In genomic region chr4:139959398-139959797, GRCh38 we compare ENCODE assay signal across 30 cellular contexts.
"Had no signal": no experiment of that assay in that cellular context is flagged by ENCODE, and none has a peak within 500 bp of the region (broad histone marks: within the 10 kb centered on the region; RNA-seq: fewer than 3 reads in every experiment).

No MANE protein-coding gene starts in this region.

- H3K4me3 Mint-ChIP-seq: activated CD4-positive, alpha-beta memory T cell treated with anti-CD3 and anti-CD28 coated beads for 36 hours; activated CD4-positive, alpha-beta T cell treated with anti-CD3 and anti-CD28 coated beads for 36 hours; activated CD4-positive, alpha-beta T cell treated with anti-CD3 and anti-CD28 coated beads, Interleukin-2, amount 10 ng/mL, durations not matched to agents 24 days and 14 days; activated CD8-positive, alpha-beta memory T cell treated with anti-CD3 and anti-CD28 coated beads, Interleukin-2, amount 10 ng/mL, durations not matched to agents 7 days and 5 days; activated CD8-positive, alpha-beta T cell treated with anti-CD3 and anti-CD28 coated beads, Interleukin-2, amount 10 ng/mL, durations not matched to agents 7 days and 5 days; activated naive CD8-positive, alpha-beta T cell; activated T-cell treated with anti-CD3 and anti-CD28 coated beads, Interleukin-2, amount 50 U/mL, for 24 hours; activated T-helper 17 cell treated with anti-CD3 and anti-CD28 coated beads, Interleukin-2, amount 50 U/mL, for 72 hours; central memory CD8-positive, alpha-beta T cell; dendritic cell treated with granulocyte-macrophage colony-stimulating factor and Interleukin-4, amounts not matched to agents 40 ng/mL and 50 ng/mL, for 4 days; endodermal cell; T-helper 17 cell; T-helper 2 cell treated with Interferon-gamma antibody and Interleukin-4, amounts not matched to agents 5 μg/mL and 100 μg/mL, for 36 hours had no signal

- H3K4me1 Mint-ChIP-seq: activated CD4-positive, alpha-beta T cell treated with anti-CD3 and anti-CD28 coated beads for 36 hours; activated CD4-positive, alpha-beta T cell treated with anti-CD3 and anti-CD28 coated beads, Interleukin-2, amount 10 ng/mL, durations not matched to agents 24 days and 14 days; activated CD8-positive, alpha-beta memory T cell treated with anti-CD3 and anti-CD28 coated beads, Interleukin-2, amount 10 ng/mL, durations not matched to agents 7 days and 5 days; activated T-helper 17 cell treated with anti-CD3 and anti-CD28 coated beads, Interleukin-2, amount 50 U/mL, for 72 hours; central memory CD8-positive, alpha-beta T cell; T-helper 17 cell had no signal

- ATAC-seq: activated CD4-positive, alpha-beta T cell treated with anti-CD3 and anti-CD28 coated beads for 36 hours; activated CD8-positive, alpha-beta memory T cell treated with anti-CD3 and anti-CD28 coated beads, Interleukin-2, amount 10 ng/mL, durations not matched to agents 7 days and 5 days; activated CD8-positive, alpha-beta T cell treated with anti-CD3 and anti-CD28 coated beads, Interleukin-2, amount 10 ng/mL, durations not matched to agents 7 days and 5 days; activated T-helper 17 cell treated with anti-CD3 and anti-CD28 coated beads, Interleukin-2, amount 50 U/mL, for 72 hours; esophagus mucosa; foreskin keratinocyte; gastrocnemius medialis; T-helper 17 cell had no signal

- H3K27me3 Mint-ChIP-seq: activated naive CD8-positive, alpha-beta T cell; dendritic cell treated with granulocyte-macrophage colony-stimulating factor and Interleukin-4, amounts not matched to agents 40 ng/mL and 50 ng/mL, for 4 days had no signal

- H3K4me1 ChIP-seq: foreskin keratinocyte had no signal

- H3K9me3 ChIP-seq: gastrocnemius medialis had no signal

- H3K27ac Mint-ChIP-seq: activated CD4-positive, alpha-beta memory T cell treated with anti-CD3 and anti-CD28 coated beads for 36 hours; activated CD4-positive, alpha-beta T cell treated with anti-CD3 and anti-CD28 coated beads for 36 hours; activated CD4-positive, alpha-beta T cell treated with anti-CD3 and anti-CD28 coated beads, Interleukin-2, amount 10 ng/mL, durations not matched to agents 24 days and 14 days; activated CD8-positive, alpha-beta memory T cell treated with anti-CD3 and anti-CD28 coated beads, Interleukin-2, amount 10 ng/mL, durations not matched to agents 7 days and 5 days; activated CD8-positive, alpha-beta T cell treated with anti-CD3 and anti-CD28 coated beads, Interleukin-2, amount 10 ng/mL, durations not matched to agents 7 days and 5 days; activated naive CD8-positive, alpha-beta T cell; activated T-cell treated with anti-CD3 and anti-CD28 coated beads, Interleukin-2, amount 50 U/mL, for 24 hours; activated T-helper 17 cell treated with anti-CD3 and anti-CD28 coated beads, Interleukin-2, amount 50 U/mL, for 72 hours; dendritic cell treated with granulocyte-macrophage colony-stimulating factor and Interleukin-4, amounts not matched to agents 40 ng/mL and 50 ng/mL, for 4 days; endodermal cell; T-helper 17 cell; T-helper 2 cell treated with Interferon-gamma antibody and Interleukin-4, amounts not matched to agents 5 μg/mL and 100 μg/mL, for 36 hours had no signal

- H3K36me3 ChIP-seq: brain microvascular endothelial cell, gastrocnemius medialis had no signal

- H3K9me3 Mint-ChIP-seq: activated CD4-positive, alpha-beta memory T cell treated with anti-CD3 and anti-CD28 coated beads for 36 hours; activated CD4-positive, alpha-beta T cell treated with anti-CD3 and anti-CD28 coated beads, Interleukin-2, amount 10 ng/mL, durations not matched to agents 24 days and 14 days; activated T-cell treated with anti-CD3 and anti-CD28 coated beads, Interleukin-2, amount 50 U/mL, for 24 hours; activated T-helper 17 cell treated with anti-CD3 and anti-CD28 coated beads, Interleukin-2, amount 50 U/mL, for 72 hours; central memory CD8-positive, alpha-beta T cell; dendritic cell treated with granulocyte-macrophage colony-stimulating factor and Interleukin-4, amounts not matched to agents 40 ng/mL and 50 ng/mL, for 4 days; endodermal cell; T-helper 2 cell treated with Interferon-gamma antibody and Interleukin-4, amounts not matched to agents 5 μg/mL and 100 μg/mL, for 36 hours had no signal

- DNase-seq: activated CD4-positive, alpha-beta memory T cell treated with anti-CD3 and anti-CD28 coated beads for 36 hours; activated CD4-positive, alpha-beta T cell treated with anti-CD3 and anti-CD28 coated beads for 36 hours; activated CD4-positive, alpha-beta T cell treated with anti-CD3 and anti-CD28 coated beads, Interleukin-2, amount 10 ng/mL, durations not matched to agents 24 days and 14 days; activated CD4-positive, CD25-positive, alpha-beta regulatory T cell; activated CD4-positive, CD25-positive, alpha-beta regulatory T cell treated with anti-CD3 and anti-CD28 coated beads, Interleukin-2, amount 50 U/mL, for 72 hours; activated CD8-positive, alpha-beta memory T cell treated with anti-CD3 and anti-CD28 coated beads, Interleukin-2, amount 10 ng/mL, durations not matched to agents 7 days and 5 days; activated CD8-positive, alpha-beta memory T cell treated with anti-CD3 and anti-CD28 coated beads, Interleukin-2, amount 50 U/mL, for 4 hours; activated CD8-positive, alpha-beta T cell treated with anti-CD3 and anti-CD28 coated beads, Interleukin-2, amount 10 ng/mL, durations not matched to agents 7 days and 5 days; activated effector memory CD4-positive, alpha-beta T cell treated with Interleukin-2 at 50 U/mL for 16 hours; activated gamma-delta T cell treated with Interleukin-2 at 50 U/mL for 16 hours; activated naive CD4-positive, alpha-beta T cell treated with anti-CD3 and anti-CD28 coated beads, Interleukin-2, amount 50 U/mL, for 16 hours; activated naive CD4-positive, alpha-beta T cell treated with Interleukin-2 at 50 U/mL for 16 hours; activated T-cell treated with anti-CD3 and anti-CD28 coated beads, Interleukin-2, amount 50 U/mL, for 24 hours; amniotic stem cell; brain microvascular endothelial cell; dorsolateral prefrontal cortex; effector memory CD4-positive, alpha-beta T cell; endodermal cell; foreskin keratinocyte; gastrocnemius medialis; T-helper 1 cell; T-helper 17 cell; T1000 had no signal

- H3K27ac ChIP-seq: brain microvascular endothelial cell, coronary artery, foreskin keratinocyte, gastrocnemius medialis had no signal

- H3K36me3 Mint-ChIP-seq: activated CD4-positive, alpha-beta memory T cell treated with anti-CD3 and anti-CD28 coated beads for 36 hours had no signal

- H3K4me3 ChIP-seq: coronary artery, gastrocnemius medialis had no signal

- H3K27me3 ChIP-seq: dorsolateral prefrontal cortex, gastrocnemius medialis had no signal
